ENCODE assay signal across 8 cellular contexts in the genomic region with DNA sequence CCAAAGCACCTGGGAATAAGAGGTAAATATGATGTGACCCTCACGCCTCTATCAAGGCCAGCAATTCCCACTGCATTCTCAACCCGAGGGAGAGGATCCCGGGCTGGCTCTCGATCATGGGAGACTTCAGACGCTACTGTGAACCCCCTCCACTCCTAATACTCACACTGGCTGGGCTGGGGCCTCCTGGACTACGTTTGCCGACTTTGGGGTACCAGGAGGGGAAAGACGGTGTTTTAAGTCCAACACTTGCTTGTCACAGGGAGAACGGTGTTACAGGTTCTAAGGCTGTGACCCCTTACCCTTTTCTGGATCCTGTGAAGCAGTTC. TPM values are rescaled to one million over a fixed set of nuclear protein-coding genes. Genes with fewer than 3 reads are reported as not detected.
DNase-seq lines count a peak whose midpoint lies in the region; ATAC-seq and TF ChIP-seq lines count a peak whose summit lies in the region.

No MANE protein-coding gene starts in this region.

- no peaks in the 10 kb centered on the region for H3K9me3 ChIP-seq in esophagus muscularis mucosa
- no peaks in the 10 kb centered on the region for H3K9me3 ChIP-seq in neuron (ENCODE audit: low read length)

- H3K27me3 ChIP-seq in esophagus muscularis mucosa (no peaks in the 10 kb centered on the region), neuron (ENCODE audit: insufficient read depth, low read length) (no peaks in the 10 kb centered on the region)

- H3K4me3 ChIP-seq in esophagus muscularis mucosa (peak overlapping the region; percentile 83 to 96 (median 86)), neuron (ENCODE audit: low read length) (peak overlapping the region; percentile 87)

- H3K27ac ChIP-seq in esophagus muscularis mucosa (replicated peaks in 1 of 4): peak overlapping the region; percentile 91 to 95 (median 92)

- TF ChIP-seq CTCF in esophagus muscularis mucosa (IDR thresholded peaks at IDR 0.05) (no peak), GM20000 (IDR thresholded peaks at IDR 0.05; ENCODE audit: extremely low read depth, missing control alignments) (no peak)

- no peak overlapping the region for H2AFZ ChIP-seq in neuron (ENCODE audit: low read depth, low read length)

- peak; percentile 4 for ATAC-seq in GM21526 (IDR thresholded peaks at IDR 0.05; ENCODE audit: low FRiP score, unreplicated experiment)
- ATAC-seq in GM19351 (IDR thresholded peaks at IDR 0.05; ENCODE audit: unreplicated experiment): no peak
- ATAC-seq in HG03439 (IDR thresholded peaks at IDR 0.05; ENCODE audit: unreplicated experiment): no peak

- peaks cover 4 to 27% (median 20%) of the 10 kb centered on the region in 4 donors for H3K36me3 ChIP-seq in esophagus muscularis mucosa
- H3K36me3 ChIP-seq in neuron (ENCODE audit: insufficient read depth, low read length): peaks cover 39% of the 10 kb centered on the region

- H3K4me1 ChIP-seq in esophagus muscularis mucosa: peaks cover 47 to 56% (median 54%) of the 10 kb centered on the region in 4 donors
- H3K4me1 ChIP-seq in neuron (ENCODE audit: insufficient read depth, low read length): peaks cover 26% of the 10 kb centered on the region

- intact Hi-C loops in esophagus muscularis mucosa (cut with DNase I): no loop called here

- TF ChIP-seq EP300 in esophagus muscularis mucosa (IDR thresholded peaks at IDR 0.05): no peak

- DNase-seq in SK-N-DZ (ENCODE audit: low spot score) (peak; percentile 23), esophagus muscularis mucosa (ENCODE audit: extremely low spot score) (no peak), NOMO-1 treated with dmso at 0.1 percent for 144 hours (lab: John Stamatoyannopoulos, UW; ENCODE audit: unreplicated experiment) (no peak), GM20000 (ENCODE audit: low spot score) (no peak)

- 0% methylated on average over 9 of the region's 9 CpGs for whole genome bisulfite sequencing in esophagus muscularis mucosa

- no peak for TF ChIP-seq POLR2A in esophagus muscularis mucosa (IDR thresholded peaks at IDR 0.05; ENCODE audit: low read depth)

RNA-seq across cellular contexts. Expression of a gene that starts 0.5 kb away (rescaled TPM):
- polyA plus RNA-seq in SK-N-DZ (2014; cell fraction: cytosol; rRNA removed): 2,275 and 2,660 TPM in 2 replicates
- 1,144 and 1,499 TPM in 2 replicates for polyA plus RNA-seq in SK-N-DZ (2014; cell fraction: nucleus; rRNA removed)
- total RNA-seq in esophagus muscularis mucosa: 1,000 to 10,000 TPM in 3 of 4 donors, 100 to 1,000 TPM in 1; 913 to 1,477 (median 1,221) TPM

RNA-seq across cellular contexts. Expression of a gene that starts 27.5 kb away (rescaled TPM):
- 115 and 121 TPM in 2 replicates for polyA plus RNA-seq in SK-N-DZ (2014; cell fraction: cytosol; rRNA removed)
- polyA plus RNA-seq in SK-N-DZ (2014; cell fraction: nucleus; rRNA removed): 80.5 and 98.2 TPM in 2 replicates
- 1 to 10 TPM; 2.2 to 4.2 (median 3.2) TPM for total RNA-seq in esophagus muscularis mucosa

RNA-seq across cellular contexts. Expression of a gene that starts 36.5 kb away (rescaled TPM):
- polyA plus RNA-seq in SK-N-DZ (2014; cell fraction: cytosol; rRNA removed): 186 and 193 TPM in 2 replicates
- 100 and 151 TPM in 2 replicates for polyA plus RNA-seq in SK-N-DZ (2014; cell fraction: nucleus; rRNA removed)
- 100 to 1,000 TPM in 1 of 4 donors, 10 to 100 TPM in 3; 86.8 to 118 (median 92.0) TPM for total RNA-seq in esophagus muscularis mucosa

RNA-seq across cellular contexts. Expression of a gene that starts 38.5 kb away (rescaled TPM):
- polyA plus RNA-seq in SK-N-DZ (2014; cell fraction: cytosol; rRNA removed): 2.9 and 7.6 TPM in 2 replicates
- polyA plus RNA-seq in SK-N-DZ (2014; cell fraction: nucleus; rRNA removed): 0.92 and 22.7 TPM in 2 replicates
- 1 to 10 TPM in 2 of 4 donors, under 1 TPM in 2; 0.58 to 1.8 (median 1.00) TPM for total RNA-seq in esophagus muscularis mucosa
